Comparison of ENCODE assay signal across 1 cellular context in genomic region chr18:5237723-5238370, GRCh38.
TF ChIP-seq lines count a peak whose summit lies in the region.

No MANE protein-coding gene starts in this region.

TF ChIP-seq in WTC11, 78 proteins besides CTCF, POLR2A, EP300 and RAD21 (continued from another document and continues in another):
- TF ChIP-seq ZNF425 (CRISPR knock-in tag; conservative IDR thresholded peaks at IDR 0.05), result no peak
- TF ChIP-seq TEAD4 (CRISPR knock-in tag; IDR thresholded peaks at IDR 0.05), result 0 out of 2 replicates have a peak, but pooled peaks have one; percentile 51
- no peak for TF ChIP-seq OVOL2 (CRISPR knock-in tag; IDR thresholded peaks at IDR 0.05; ENCODE audit: borderline replicate concordance)
- no peak for TF ChIP-seq ZNF532 (CRISPR knock-in tag; IDR thresholded peaks at IDR 0.05; ENCODE audit: borderline replicate concordance)
- TF ChIP-seq NR2C2 (CRISPR knock-in tag; IDR thresholded peaks at IDR 0.05), result no peak
- TF ChIP-seq MLX (CRISPR knock-in tag; IDR thresholded peaks at IDR 0.05), result no peak
- TF ChIP-seq ZNF423 (CRISPR knock-in tag; IDR thresholded peaks at IDR 0.05), result no peak
- TF ChIP-seq E2F1 (CRISPR knock-in tag; IDR thresholded peaks at IDR 0.05), result no peak
- TF ChIP-seq TP53 (CRISPR knock-in tag; IDR thresholded peaks at IDR 0.05), result 0 out of 2 replicates have a peak, but pooled peaks have one; percentile 9
- 0 out of 2 replicates have a peak, but pooled peaks have one; percentile 59 for TF ChIP-seq KAT7 (CRISPR knock-in tag; IDR thresholded peaks at IDR 0.05; ENCODE audit: borderline replicate concordance)
- peak; percentile 93 for TF ChIP-seq GABPB1 (CRISPR knock-in tag; IDR thresholded peaks at IDR 0.05)
- no peak for TF ChIP-seq USF1 (CRISPR knock-in tag; IDR thresholded peaks at IDR 0.05)
- no peak for TF ChIP-seq JAZF1 (CRISPR knock-in tag; IDR thresholded peaks at IDR 0.05)
- TF ChIP-seq ATF3 (CRISPR knock-in tag; conservative IDR thresholded peaks at IDR 0.05), result no peak
- TF ChIP-seq NFYB (CRISPR knock-in tag; conservative IDR thresholded peaks at IDR 0.05; ENCODE audit: low read depth), result no peak
- no peak for TF ChIP-seq ZSCAN18 (CRISPR knock-in tag; IDR thresholded peaks at IDR 0.05)
- TF ChIP-seq GTF2I (CRISPR knock-in tag; conservative IDR thresholded peaks at IDR 0.05), result no peak
- 0 out of 2 replicates have a peak, but pooled peaks have one; percentile 18 for TF ChIP-seq ZNF416 (CRISPR knock-in tag; IDR thresholded peaks at IDR 0.05)
- 0 out of 2 replicates have a peak, but pooled peaks have one; percentile 46 for TF ChIP-seq ATF1 (CRISPR knock-in tag; IDR thresholded peaks at IDR 0.05)
- no peak for TF ChIP-seq ATF2 (CRISPR knock-in tag; IDR thresholded peaks at IDR 0.05; ENCODE audit: borderline replicate concordance, low read depth)
- peak; percentile 95 for TF ChIP-seq SP1 (CRISPR knock-in tag; conservative IDR thresholded peaks at IDR 0.05)
- no peak for TF ChIP-seq ELF4 (CRISPR knock-in tag; IDR thresholded peaks at IDR 0.05; ENCODE audit: low read depth)
- no peak; the same call in 1 of the 2 replicates for TF ChIP-seq JUN (CRISPR knock-in tag; IDR thresholded peaks at IDR 0.05)
- TF ChIP-seq ZNF671 (CRISPR knock-in tag; IDR thresholded peaks at IDR 0.05), result no peak
- peak; percentile 71 for TF ChIP-seq CREB1 (CRISPR knock-in tag; IDR thresholded peaks at IDR 0.05)
- no peak for TF ChIP-seq CDX4 (CRISPR knock-in tag; IDR thresholded peaks at IDR 0.05; ENCODE audit: borderline replicate concordance)
- TF ChIP-seq HMGA2 (CRISPR knock-in tag; IDR thresholded peaks at IDR 0.05), result no peak
- 0 out of 2 replicates have a peak, but pooled peaks have one; percentile 21 for TF ChIP-seq ZNF232 (CRISPR knock-in tag; IDR thresholded peaks at IDR 0.05)
- no peak; the same call in 1 of the 2 replicates for TF ChIP-seq SMAD3 (CRISPR knock-in tag; IDR thresholded peaks at IDR 0.05; ENCODE audit: borderline replicate concordance)
- TF ChIP-seq IRF1 (CRISPR knock-in tag; IDR thresholded peaks at IDR 0.05), result peak; percentile 52; the same call in 1 of the 2 replicates
- peak; percentile 4; the same call in 1 of the 2 replicates for TF ChIP-seq ARID4B (CRISPR knock-in tag; IDR thresholded peaks at IDR 0.05; ENCODE audit: borderline replicate concordance)
- no peak for TF ChIP-seq IRF2 (CRISPR knock-in tag; IDR thresholded peaks at IDR 0.05; ENCODE audit: borderline replicate concordance, low read depth)
- peak; percentile 65; the same call in 1 of the 2 replicates for TF ChIP-seq E2F5 (CRISPR knock-in tag; IDR thresholded peaks at IDR 0.05)
- TF ChIP-seq PREB (CRISPR knock-in tag; IDR thresholded peaks at IDR 0.05; ENCODE audit: borderline replicate concordance), result 0 out of 2 replicates have a peak, but pooled peaks have one; percentile 70
- TF ChIP-seq ZNF317 (CRISPR knock-in tag; IDR thresholded peaks at IDR 0.05; ENCODE audit: borderline replicate concordance, low read depth), result 0 out of 2 replicates have a peak, but pooled peaks have one; percentile 4
- no peak for TF ChIP-seq ZNF138 (CRISPR knock-in tag; conservative IDR thresholded peaks at IDR 0.05)
- no peak for TF ChIP-seq PRRX2 (CRISPR knock-in tag; IDR thresholded peaks at IDR 0.05)
